Comparison of ENCODE assay signal across 8 cellular contexts in genomic region chr17:76868176-76868668, GRCh38. TPM values are rescaled to one million over a fixed set of nuclear protein-coding genes. Genes with fewer than 3 reads are reported as not detected.
DNase-seq lines count a peak whose midpoint lies in the region; ATAC-seq and TF ChIP-seq lines count a peak whose summit lies in the region.

Gene MGAT5B, plus strand, starts transcription at chr17:76868404. Its CDS starts 626 bp downstream, at chr17:76869030.

- no peaks in the 10 kb centered on the region for H3K9me3 ChIP-seq in adipocyte (ENCODE audit: control insufficient read depth, low read length)
- H3K9me3 ChIP-seq in left ventricle myocardium inferior (replicated peaks), result no peaks in the 10 kb centered on the region

- H3K27me3 ChIP-seq in adipocyte (replicated peaks; ENCODE audit: control insufficient read depth, insufficient read depth, low read length) (peaks cover 36% of the 10 kb centered on the region), left ventricle myocardium inferior (ENCODE audit: low read depth) (peaks cover 79% of the 10 kb centered on the region)

- peaks cover 16% of the 10 kb centered on the region for H3K4me1 ChIP-seq in adipocyte (ENCODE audit: control insufficient read depth, insufficient read depth, low read length)
- peaks cover 23% of the 10 kb centered on the region for H3K4me1 ChIP-seq in left ventricle myocardium inferior

- no peaks in the 10 kb centered on the region for H3K36me3 ChIP-seq in adipocyte (ENCODE audit: control insufficient read depth, insufficient read depth, low read length, severe bottlenecking)
- H3K36me3 ChIP-seq in left ventricle myocardium inferior, result no peaks in the 10 kb centered on the region

- peak; percentile 45 for TF ChIP-seq CTCF in AG09309 (IDR thresholded peaks at IDR 0.05; ENCODE audit: control insufficient read depth, insufficient read depth, low read depth, low read length, missing control alignments)
- TF ChIP-seq CTCF in left ventricle myocardium inferior (IDR thresholded peaks at IDR 0.05; ENCODE audit: borderline replicate concordance), result peak; percentile 94

- DNase-seq in AG09309 (ENCODE audit: low read depth), result no peak
- DNase-seq in Kasumi-1 (lab: John Stamatoyannopoulos, UW), result peak; percentile 37 to 67
- DNase-seq in SW480 (ENCODE audit: low spot score), result peak; percentile 73
- DNase-seq in adipocyte (ENCODE audit: low read depth), result peak; percentile 95
- DNase-seq in left ventricle myocardium inferior, result peak; percentile 80
- peak; percentile 77 for DNase-seq in putamen (ENCODE audit: low spot score)
- DNase-seq in ureter (ENCODE audit: low spot score), result peak; percentile 75

- peak; percentile 73 for ATAC-seq in GM19023 (IDR thresholded peaks at IDR 0.05; ENCODE audit: unreplicated experiment)

- H3K9ac ChIP-seq in adipocyte (ENCODE audit: low read length), result no peak within 1 kb of the TSS

- intact Hi-C loops in left ventricle myocardium inferior (cut with micrococcal nuclease), result no loop called here

- no peak within 1 kb of the TSS for H3K27ac ChIP-seq in left ventricle myocardium inferior (replicated peaks)

- H3K4me3 ChIP-seq in AG09309 (ENCODE audit: control insufficient read depth, low read depth, low read length) (peak within 1 kb of the TSS; percentile 12), adipocyte (ENCODE audit: low read length) (peak within 1 kb of the TSS; percentile 50), left ventricle myocardium inferior (peak within 1 kb of the TSS; percentile 57)

RNA-seq across cellular contexts. Expression of gene MGAT5B, which starts in this region (rescaled TPM):
- total RNA-seq in left ventricle myocardium inferior (0.08 TPM), ureter (1.7 TPM)

Comparison
In these comparisons a context has a peak if more than half of its experiments do, and no peak if none do; other contexts are left out.
1. Peak in DNase-seq and H3K4me3 ChIP-seq in left ventricle myocardium inferior; RNA of the gene not detected or under 1 TPM.